30 cellular contexts compared by ENCODE assay signal in the genomic region with DNA sequence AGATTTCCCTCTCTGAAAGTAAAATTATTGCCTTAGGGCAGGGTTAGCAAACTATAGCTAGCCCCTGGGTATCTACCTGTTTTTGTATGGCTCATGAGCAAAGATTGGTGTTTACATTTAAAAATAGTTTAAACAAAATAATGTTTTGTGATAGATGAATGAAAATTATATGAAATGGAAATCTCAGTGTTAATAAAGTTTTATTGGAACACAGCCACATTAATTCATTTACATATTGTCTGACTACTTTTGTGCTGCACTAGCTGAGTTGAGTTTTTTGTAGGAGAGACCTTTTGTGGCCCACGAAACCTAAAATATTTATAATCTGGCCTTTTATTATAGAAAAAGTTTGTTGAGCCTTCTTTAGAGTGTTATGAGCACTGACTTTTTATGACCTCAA.
"Had no signal": no experiment of that assay in that cellular context is flagged by ENCODE, and none has a peak within 500 bp of the region (broad histone marks: within the 10 kb centered on the region; RNA-seq: fewer than 3 reads in every experiment).

No MANE protein-coding gene starts in this region.

- H3K27me3 Mint-ChIP-seq: activated B cell treated with CpG ODN at 0.5 μM for 24 hours; activated CD4-positive, alpha-beta memory T cell treated with anti-CD3 and anti-CD28 coated beads for 36 hours; activated CD4-positive, alpha-beta T cell treated with anti-CD3 and anti-CD28 coated beads, Interleukin-2, amount 10 ng/mL, durations not matched to agents 24 days and 14 days; activated naive CD8-positive, alpha-beta T cell treated with anti-CD3 and anti-CD28 coated beads for 36 hours; activated T-helper 17 cell treated with anti-CD3 and anti-CD28 coated beads, Interleukin-2, amount 50 U/mL, for 72 hours; IgD-negative memory B cell had no signal

- H3K4me3 ChIP-seq: cardiac muscle cell, SK-N-MC had no signal

- H3K27ac ChIP-seq: brain microvascular endothelial cell, KMS-11 had no signal

- ATAC-seq: activated T-cell treated with anti-CD3 and anti-CD28 coated beads, Interleukin-2, amount 50 U/mL, for 4 hours; activated T-helper 17 cell treated with anti-CD3 and anti-CD28 coated beads, Interleukin-2, amount 50 U/mL, for 72 hours; Panc1; Right ventricle myocardium inferior had no signal

- DNase-seq: activated B cell treated with CpG ODN at 0.5 μM for 24 hours; activated CD4-positive, alpha-beta memory T cell treated with anti-CD3 and anti-CD28 coated beads for 36 hours; activated CD4-positive, alpha-beta T cell treated with anti-CD3 and anti-CD28 coated beads for 1 hour; activated CD4-positive, alpha-beta T cell treated with anti-CD3 and anti-CD28 coated beads, Interleukin-2, amount 10 ng/mL, durations not matched to agents 24 days and 14 days; activated CD8-positive, alpha-beta memory T cell treated with anti-CD3 and anti-CD28 coated beads for 24 hours; activated gamma-delta T cell; activated naive CD4-positive, alpha-beta T cell treated with anti-CD3 and anti-CD28 coated beads for 36 hours; activated naive CD8-positive, alpha-beta T cell treated with anti-CD3 and anti-CD28 coated beads for 36 hours; activated T-cell treated with anti-CD3 and anti-CD28 coated beads, Interleukin-2, amount 50 U/mL, for 4 hours; brain microvascular endothelial cell; MV-4-11; NCI-H1092 treated with DMSO at 0.1 percent for 48 hours; NCI-H1436; NCI-H1694 treated with DMSO at 0.1 percent for 48 hours; NCI-H2029 treated with DMSO at 0.1 percent for 48 hours; NCI-H345; NCI-H510A; NCI-H526 treated with DMSO at 0.1 percent for 48 hours; NCI-H82; NK-92 treated with Interleukin-12 subunit alpha and Interleukin-12 subunit beta, amount 100 ng/mL, for 24 hours; OCI-M1; RPMI8226; SW 1271 had no signal

- H3K27ac Mint-ChIP-seq: activated B cell treated with CpG ODN at 0.5 μM for 24 hours; activated CD4-positive, alpha-beta memory T cell treated with anti-CD3 and anti-CD28 coated beads for 36 hours; activated CD4-positive, alpha-beta T cell treated with anti-CD3 and anti-CD28 coated beads, Interleukin-2, amount 10 ng/mL, durations not matched to agents 24 days and 14 days; activated naive CD4-positive, alpha-beta T cell treated with anti-CD3 and anti-CD28 coated beads for 36 hours; activated naive CD8-positive, alpha-beta T cell treated with anti-CD3 and anti-CD28 coated beads for 36 hours; activated T-helper 17 cell treated with anti-CD3 and anti-CD28 coated beads, Interleukin-2, amount 50 U/mL, for 72 hours; IgD-negative memory B cell had no signal

- H3K4me3 Mint-ChIP-seq: activated B cell treated with CpG ODN at 0.5 μM for 24 hours; activated CD4-positive, alpha-beta memory T cell treated with anti-CD3 and anti-CD28 coated beads for 36 hours; activated CD4-positive, alpha-beta T cell treated with anti-CD3 and anti-CD28 coated beads, Interleukin-2, amount 10 ng/mL, durations not matched to agents 24 days and 14 days; activated naive CD4-positive, alpha-beta T cell treated with anti-CD3 and anti-CD28 coated beads for 36 hours; activated naive CD8-positive, alpha-beta T cell treated with anti-CD3 and anti-CD28 coated beads for 36 hours; activated T-cell treated with anti-CD3 and anti-CD28 coated beads, Interleukin-2, amount 50 U/mL, for 4 hours; activated T-helper 17 cell treated with anti-CD3 and anti-CD28 coated beads, Interleukin-2, amount 50 U/mL, for 72 hours; IgD-negative memory B cell had no signal

- H3K36me3 ChIP-seq: brain microvascular endothelial cell, cardiac muscle cell had no signal

- H3K9me3 Mint-ChIP-seq: activated B cell treated with CpG ODN at 0.5 μM for 24 hours; activated CD4-positive, alpha-beta memory T cell treated with anti-CD3 and anti-CD28 coated beads for 36 hours; activated CD4-positive, alpha-beta T cell treated with anti-CD3 and anti-CD28 coated beads, Interleukin-2, amount 10 ng/mL, durations not matched to agents 24 days and 14 days; activated naive CD4-positive, alpha-beta T cell treated with anti-CD3 and anti-CD28 coated beads for 36 hours; activated naive CD8-positive, alpha-beta T cell treated with anti-CD3 and anti-CD28 coated beads for 36 hours; activated T-cell treated with anti-CD3 and anti-CD28 coated beads, Interleukin-2, amount 50 U/mL, for 4 hours; activated T-helper 17 cell treated with anti-CD3 and anti-CD28 coated beads, Interleukin-2, amount 50 U/mL, for 72 hours; IgD-negative memory B cell had no signal

- H3K27me3 ChIP-seq: brain microvascular endothelial cell, cardiac muscle cell had no signal

- H3K9ac ChIP-seq: KMS-11 had no signal

- H3K36me3 Mint-ChIP-seq: activated CD4-positive, alpha-beta memory T cell treated with anti-CD3 and anti-CD28 coated beads for 36 hours had no signal

- H3K4me2 ChIP-seq: KMS-11 had no signal
